27 cellular contexts compared by ENCODE assay signal in the genomic region with DNA sequence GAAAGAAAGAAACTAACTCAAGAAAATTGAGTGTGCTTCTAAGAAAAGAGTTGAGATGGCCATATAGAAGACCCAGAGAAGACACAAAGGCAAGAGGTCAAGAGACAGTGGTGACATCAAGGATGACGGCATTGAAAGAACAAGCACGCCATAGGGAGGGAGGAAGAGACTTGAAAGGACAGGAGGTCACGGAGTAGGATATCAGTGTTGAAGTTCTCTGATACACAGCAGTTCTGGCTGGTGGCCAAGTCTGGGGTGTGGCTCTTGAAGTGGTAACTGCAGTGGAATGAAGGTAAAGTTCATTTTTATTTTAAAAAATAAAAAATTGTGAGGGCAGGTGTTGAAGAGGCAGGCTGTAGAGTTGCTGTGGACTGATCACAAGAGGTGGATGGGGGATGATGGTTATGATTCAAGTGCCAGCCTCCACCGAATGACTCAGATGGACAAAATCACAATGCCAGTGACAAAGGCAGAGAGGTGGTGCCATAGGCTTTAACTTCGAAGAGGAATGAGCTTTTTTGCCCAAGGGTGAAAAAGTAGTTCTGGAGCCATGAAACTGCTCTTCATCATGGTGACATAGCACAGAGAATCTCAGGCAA. TPM values are rescaled to one million over a fixed set of nuclear protein-coding genes. Genes with fewer than 3 reads are reported as not detected.
A peak's percentile ranks its signal among the peaks of the same experiment; 100 is the strongest.
DNase-seq lines count a peak whose midpoint lies in the region; ATAC-seq and TF ChIP-seq lines count a peak whose summit lies in the region.
"Had no signal": no experiment of that assay in that cellular context is flagged by ENCODE, and none has a peak within 500 bp of the region (broad histone marks: within the 10 kb centered on the region; RNA-seq: fewer than 3 reads in every experiment).

No MANE protein-coding gene starts in this region.

- intact Hi-C loops in left cardiac atrium (cut with DNase I) (no loop called here), Right ventricle myocardium superior (cut with DNase I) (no loop called here)

- H3K36me3 Mint-ChIP-seq in endodermal cell (ENCODE audit: low read depth), result no peaks in the 10 kb centered on the region
- H3K36me3 Mint-ChIP-seq: activated CD4-positive, alpha-beta memory T cell treated with anti-CD3 and anti-CD28 coated beads for 36 hours; CD14-positive monocyte; naive thymus-derived CD8-positive, alpha-beta T cell had no signal

- TF ChIP-seq CTCF in hepatocyte (IDR thresholded peaks at IDR 0.05; ENCODE audit: poor library complexity) (no peak), endodermal cell (conservative IDR thresholded peaks at IDR 0.05) (no peak)

- H3K79me2 ChIP-seq in hepatocyte, result no peaks in the 10 kb centered on the region

- H3K9me2 ChIP-seq in hepatocyte (replicated peaks; ENCODE audit: insufficient read depth), result no peaks in the 10 kb centered on the region

- no peak overlapping the region for H3K4me3 Mint-ChIP-seq in endodermal cell
- H3K4me3 Mint-ChIP-seq: activated B cell treated with CpG ODN at 0.5 μM for 24 hours; activated CD4-positive, alpha-beta memory T cell treated with anti-CD3 and anti-CD28 coated beads for 36 hours; CD14-positive monocyte; dendritic cell treated with granulocyte-macrophage colony-stimulating factor and Interleukin-4, amounts not matched to agents 40 ng/mL and 50 ng/mL, for 4 days; naive thymus-derived CD8-positive, alpha-beta T cell had no signal

- no peak overlapping the region for H3K4me3 ChIP-seq in hepatocyte
- no peak overlapping the region for H3K4me3 ChIP-seq in endodermal cell (ENCODE audit: low read length)
- H3K4me3 ChIP-seq: adrenal gland, cardiac muscle cell had no signal

- ATAC-seq in left cardiac atrium, result peak in 1 of 2 donors; percentile 17
- no peak for ATAC-seq in Right ventricle myocardium superior (ENCODE audit: poor library complexity)
- ATAC-seq in HG03108 (IDR thresholded peaks at IDR 0.05; ENCODE audit: unreplicated experiment), result no peak
- ATAC-seq: naive thymus-derived CD8-positive, alpha-beta T cell had no signal

- no peaks in the 10 kb centered on the region for H3K27me3 Mint-ChIP-seq in endodermal cell (ENCODE audit: insufficient read depth)
- H3K27me3 Mint-ChIP-seq: activated B cell treated with CpG ODN at 0.5 μM for 24 hours; activated CD4-positive, alpha-beta memory T cell treated with anti-CD3 and anti-CD28 coated beads for 36 hours had no signal

- no peaks in the 10 kb centered on the region for H3K36me3 ChIP-seq in hepatocyte (replicated peaks; ENCODE audit: insufficient read depth, low read depth)
- no peaks in the 10 kb centered on the region for H3K36me3 ChIP-seq in endodermal cell (ENCODE audit: control insufficient read depth, insufficient read depth, low read length)
- H3K36me3 ChIP-seq: adrenal gland, cardiac muscle cell had no signal

- peak overlapping the region; percentile 97 for H3K27ac ChIP-seq in hepatocyte
- H3K27ac ChIP-seq in endodermal cell (ENCODE audit: low read depth, low read length), result no peak overlapping the region
- H3K27ac ChIP-seq: adrenal gland, cardiac muscle cell had no signal

- 86% methylated on average over 5 of the region's 5 CpGs for WGBS in hepatocyte (ENCODE audit: low lambda C conversion rate, missing lambda C conversion rate)
- WGBS in endodermal cell (ENCODE audit: insufficient coverage in 1 of 2, insufficient read length in 1 of 2), 2 experiments, result 94 to 97% methylated on average over 4 to 5 of the region's 5 CpGs

- no peak overlapping the region for H3K4me2 ChIP-seq in hepatocyte

- no peaks in the 10 kb centered on the region for H4K20me1 ChIP-seq in hepatocyte (ENCODE audit: insufficient read depth, poor library complexity, severe bottlenecking)

- peaks cover 24% of the 10 kb centered on the region for H3K4me1 Mint-ChIP-seq in endodermal cell
- H3K4me1 Mint-ChIP-seq: activated B cell treated with CpG ODN at 0.5 μM for 24 hours; naive thymus-derived CD8-positive, alpha-beta T cell had no signal

- H3K9me3 ChIP-seq in hepatocyte (ENCODE audit: low read depth) (no peaks in the 10 kb centered on the region), endodermal cell (ENCODE audit: control insufficient read depth, low read length) (peaks cover 8% of the 10 kb centered on the region)
- H3K9me3 ChIP-seq: adrenal gland had no signal

- peaks cover 29% of the 10 kb centered on the region for H3K4me1 ChIP-seq in hepatocyte (ENCODE audit: insufficient read depth)
- peaks cover 11% of the 10 kb centered on the region for H3K4me1 ChIP-seq in endodermal cell (ENCODE audit: control insufficient read depth, insufficient read depth, low read length)

- H3K9ac ChIP-seq in endodermal cell (ENCODE audit: extremely low read depth, low read length, poor library complexity, severe bottlenecking), result no peak overlapping the region

- H3K9me3 Mint-ChIP-seq in endodermal cell, result peaks cover 5% of the 10 kb centered on the region
- H3K9me3 Mint-ChIP-seq: activated B cell treated with CpG ODN at 0.5 μM for 24 hours; activated CD4-positive, alpha-beta memory T cell treated with anti-CD3 and anti-CD28 coated beads for 36 hours had no signal

- H2AFZ ChIP-seq in hepatocyte, result no peak overlapping the region

- H3K27me3 ChIP-seq in hepatocyte (no peaks in the 10 kb centered on the region), endodermal cell (ENCODE audit: control insufficient read depth, insufficient read depth, low read length, poor library complexity, severe bottlenecking) (no peaks in the 10 kb centered on the region)
- H3K27me3 ChIP-seq: adrenal gland, cardiac muscle cell had no signal

- no peak overlapping the region for H3K27ac Mint-ChIP-seq in endodermal cell
- H3K27ac Mint-ChIP-seq: activated B cell treated with CpG ODN at 0.5 μM for 24 hours; activated CD4-positive, alpha-beta memory T cell treated with anti-CD3 and anti-CD28 coated beads for 36 hours; CD14-positive monocyte; dendritic cell treated with granulocyte-macrophage colony-stimulating factor and Interleukin-4, amounts not matched to agents 40 ng/mL and 50 ng/mL, for 4 days; naive thymus-derived CD8-positive, alpha-beta T cell had no signal

- DNase-seq in left cardiac atrium (peak; percentile 34), Right ventricle myocardium superior (no peak), SW480 (ENCODE audit: low spot score) (peak; percentile 23), hepatocyte (ENCODE audit: low spot score) (peak; percentile 83), endodermal cell (no peak), kidney glomerular epithelial cell (lab: John Stamatoyannopoulos, UW) (no peak)
- DNase-seq in activated effector memory CD4-positive, alpha-beta T cell treated with anti-CD3 and anti-CD28 coated beads, Interleukin-2, amount 50 U/mL, for 16 hours, result no peak
- DNase-seq: activated B cell treated with CpG ODN at 0.5 μM for 24 hours; activated CD4-positive, alpha-beta memory T cell treated with anti-CD3 and anti-CD28 coated beads for 36 hours; activated T-cell treated with anti-CD3 and anti-CD28 coated beads for 4 hours; DMS79 treated with DMSO at 0.1 percent for 48 hours; foreskin fibroblast; hypothalamus; KBM-7; mesendoderm; MV-4-11; naive thymus-derived CD8-positive, alpha-beta T cell; NCI-H187 treated with DMSO at 0.1 percent for 48 hours; NCI-H446 treated with DMSO at 0.1 percent for 48 hours; stimulated activated CD4-positive, alpha-beta T cell treated with anti-CD3 and anti-CD28 coated beads, Interleukin-15, amount 100 ng/mL, for 24 hours; T-helper 2 cell had no signal

RNA-seq across cellular contexts. Expression of gene BMP2, which starts 53.2 kb away (rescaled TPM):
- total RNA-seq in left cardiac atrium (1 to 10 TPM; 4.7 to 6.1 TPM), Right ventricle myocardium superior (2.5 TPM), hepatocyte (60.9 and 72.0 TPM in 2 replicates), endodermal cell (100 to 1,000 TPM; 132 to 205 TPM)
- 54.9 and 64.6 TPM in 2 replicates for polyA plus RNA-seq in hepatocyte
- 31.7 TPM for polyA plus RNA-seq in endodermal cell (2013, experiment 1 of 2)
- 38.4 TPM for polyA plus RNA-seq in endodermal cell (2013, experiment 2 of 2)
- total RNA-seq: activated B cell treated with CpG ODN at 0.5 μM for 24 hours; activated CD4-positive, alpha-beta memory T cell treated with anti-CD3 and anti-CD28 coated beads for 36 hours; naive thymus-derived CD8-positive, alpha-beta T cell; OCI-LY7 had no signal
- polyA plus RNA-seq: CD14-positive monocyte; naive thymus-derived CD8-positive, alpha-beta T cell had no signal

Comparison
In these comparisons a context has a peak if more than half of its experiments do, and no peak if none do; other contexts are left out.
1. DNase-seq: peak in left cardiac atrium (single experiment), SW480 (single experiment) and hepatocyte (single experiment); none in Right ventricle myocardium superior (single experiment), endodermal cell (single experiment), kidney glomerular epithelial cell (single experiment) and activated effector memory CD4-positive, alpha-beta T cell treated with anti-CD3 and anti-CD28 coated beads, Interleukin-2, amount 50 U/mL, for 16 hours (single experiment).